In the genomic region with DNA sequence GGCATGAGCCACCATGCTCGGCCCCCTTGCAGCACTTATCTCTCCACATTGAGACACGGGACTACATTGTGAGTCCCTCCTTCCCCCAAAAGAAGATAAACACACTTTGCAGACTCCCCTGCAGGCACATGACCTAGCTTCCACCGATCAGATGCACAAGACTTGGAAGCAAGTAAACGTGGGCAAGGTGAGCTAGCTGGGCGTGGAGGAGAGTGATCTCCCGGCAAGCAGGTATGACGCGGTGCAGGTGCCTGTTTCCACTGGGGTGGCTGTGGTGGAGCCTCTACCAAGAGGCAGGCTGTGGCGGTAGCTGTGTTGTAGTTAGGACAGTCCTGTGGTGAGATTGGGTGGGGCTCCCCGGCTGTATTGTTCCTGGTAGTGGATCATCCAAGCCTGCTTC, we compare ENCODE assay signal across 17 cellular contexts.
"Had no signal": no experiment of that assay in that cellular context is flagged by ENCODE, and none has a peak within 500 bp of the region (broad histone marks: within the 10 kb centered on the region; RNA-seq: fewer than 3 reads in every experiment).

No MANE protein-coding gene starts in this region.

- H3K9me3 ChIP-seq: ovary, thyroid gland had no signal

- ATAC-seq: activated CD8-positive, alpha-beta memory T cell treated with anti-CD3 and anti-CD28 coated beads, Interleukin-2, amount 10 ng/mL, durations not matched to agents 7 days and 5 days; activated naive CD8-positive, alpha-beta T cell treated with anti-CD3 and anti-CD28 coated beads, Interleukin-2, amount 50 U/mL, for 24 hours; naive thymus-derived CD4-positive, alpha-beta T cell had no signal

- H3K27ac ChIP-seq: neural progenitor cell, ovary, thyroid gland had no signal

- H3K9ac ChIP-seq: neural progenitor cell had no signal

- H2AFZ ChIP-seq: neural progenitor cell had no signal

- H3K4me3 ChIP-seq: neural progenitor cell, ovary, thyroid gland had no signal

- H3K27me3 ChIP-seq: neural progenitor cell, ovary, thyroid gland had no signal

- H3K4me1 ChIP-seq: neural progenitor cell, thyroid gland had no signal

- H3K4me2 ChIP-seq: neural progenitor cell had no signal

- H3K36me3 ChIP-seq: neural progenitor cell, ovary, thyroid gland had no signal

- DNase-seq: activated B cell treated with CpG ODN at 0.5 μM for 24 hours; activated CD4-positive, alpha-beta memory T cell treated with anti-CD3 and anti-CD28 coated beads, Interleukin-2, amount 10 ng/mL, durations not matched to agents 7 days and 5 days; activated CD4-positive, alpha-beta T cell treated with anti-CD3 and anti-CD28 coated beads for 48 hours; activated CD8-positive, alpha-beta memory T cell treated with anti-CD3 and anti-CD28 coated beads, Interleukin-2, amount 10 ng/mL, durations not matched to agents 7 days and 5 days; activated naive CD4-positive, alpha-beta T cell treated with anti-CD3 and anti-CD28 coated beads, Interleukin-2, amount 10 ng/mL, durations not matched to agents 7 days and 5 days; activated naive CD8-positive, alpha-beta T cell treated with anti-CD3 and anti-CD28 coated beads, Interleukin-2, amount 50 U/mL, for 24 hours; anterior cingulate cortex; central memory CD4-positive, alpha-beta T cell; mesenchymal stem cell; ovary; stimulated activated naive CD4-positive, alpha-beta T cell; thyroid gland had no signal

- FAIRE-seq: colon, endometrium, urothelium cell line had no signal
